ENCODE assay signal across 21 cellular contexts in the genomic region with DNA sequence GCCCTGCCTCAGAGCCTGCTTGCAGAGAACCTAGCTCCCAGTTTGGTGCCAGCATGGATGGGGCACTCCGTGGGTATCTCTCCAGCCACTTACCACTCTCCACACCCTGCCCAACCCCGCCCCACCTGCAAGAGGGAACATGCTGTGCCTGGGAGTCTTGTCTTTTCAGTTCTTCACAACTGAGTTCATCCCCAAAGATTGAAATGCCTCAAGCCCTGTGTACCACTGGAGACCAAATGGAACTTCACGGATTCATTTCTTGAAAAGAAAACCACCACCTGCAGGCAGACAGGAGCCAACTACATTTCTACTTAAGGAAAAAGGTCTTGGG. TPM values are rescaled to one million over a fixed set of nuclear protein-coding genes. Genes with fewer than 3 reads are reported as not detected.
A peak's percentile ranks its signal among the peaks of the same experiment; 100 is the strongest.
DNase-seq lines count a peak whose midpoint lies in the region; ATAC-seq and TF ChIP-seq lines count a peak whose summit lies in the region.
"Had no signal": no experiment of that assay in that cellular context is flagged by ENCODE, and none has a peak within 500 bp of the region (broad histone marks: within the 10 kb centered on the region; RNA-seq: fewer than 3 reads in every experiment).

No MANE protein-coding gene starts in this region.

- DNase-seq in T-helper 1 cell (no peak), islet precursor cell (peak; percentile 26), NCI-H748 treated with DMSO at 0.1 percent for 48 hours (lab: John Stamatoyannopoulos, UW) (no peak), type B pancreatic cell (ENCODE audit: extremely low spot score, unreplicated experiment) (no peak)
- DNase-seq in CD8-positive, alpha-beta memory T cell: no peak
- no peak for DNase-seq in activated T-helper 1 cell treated with anti-CD3 and anti-CD28 coated beads, Interleukin-12 subunit alpha, Interleukin-12 subunit beta, Interleukin-2, Interleukin-4 antibody, amounts not matched to agents 30 ng/mL and 10 ng/mL and 1 ng/mL, durations not matched to agents 14 hours and 24 hours and 36 hours (ENCODE audit: low spot score)
- DNase-seq: AML-193, DMS79 treated with DMSO at 0.1 percent for 48 hours, endodermal cell, glutamatergic neuron, NCI-H2171 treated with DMSO at 0.1 percent for 48 hours, NCI-H526, stomach had no signal

- H3K9me3 Mint-ChIP-seq in T-helper 1 cell treated with Interleukin-12 subunit alpha and Interleukin-12 subunit beta and Interleukin-4 antibody, amounts not matched to agents 30 μg/mL and 1 μg/mL, for 36 hours: no peaks in the 10 kb centered on the region
- no peaks in the 10 kb centered on the region for H3K9me3 Mint-ChIP-seq in CD8-positive, alpha-beta memory T cell
- no peaks in the 10 kb centered on the region for H3K9me3 Mint-ChIP-seq in activated T-helper 1 cell treated with anti-CD3 and anti-CD28 coated beads, Interleukin-12 subunit alpha, Interleukin-12 subunit beta, Interleukin-2, Interleukin-4 antibody, amounts not matched to agents 30 ng/mL and 10 ng/mL and 1 ng/mL, durations not matched to agents 14 hours and 24 hours and 36 hours
- H3K9me3 Mint-ChIP-seq in type B pancreatic cell: no peaks in the 10 kb centered on the region
- H3K9me3 Mint-ChIP-seq: activated naive CD4-positive, alpha-beta T cell treated with anti-CD3 and anti-CD28 coated beads, Interleukin-2, amount 10 ng/mL, durations not matched to agents 7 days and 5 days; endodermal cell had no signal

- no peak overlapping the region for H3K4me3 Mint-ChIP-seq in T-helper 1 cell treated with Interleukin-12 subunit alpha and Interleukin-12 subunit beta and Interleukin-4 antibody, amounts not matched to agents 30 μg/mL and 1 μg/mL, for 36 hours
- peak overlapping the region in 4 of 7 donors; percentile 21 to 89 (median 28) for H3K4me3 Mint-ChIP-seq in CD8-positive, alpha-beta memory T cell
- peak overlapping the region; percentile 12 for H3K4me3 Mint-ChIP-seq in activated T-helper 1 cell treated with anti-CD3 and anti-CD28 coated beads, Interleukin-12 subunit alpha, Interleukin-12 subunit beta, Interleukin-2, Interleukin-4 antibody, amounts not matched to agents 30 ng/mL and 10 ng/mL and 1 ng/mL, durations not matched to agents 14 hours and 24 hours and 36 hours
- H3K4me3 Mint-ChIP-seq in type B pancreatic cell: no peak overlapping the region
- H3K4me3 Mint-ChIP-seq: activated naive CD4-positive, alpha-beta T cell treated with anti-CD3 and anti-CD28 coated beads, Interleukin-2, amount 10 ng/mL, durations not matched to agents 7 days and 5 days; endodermal cell had no signal

- H3K9me3 ChIP-seq in CD8-positive, alpha-beta memory T cell (ENCODE audit: low read length): no peaks in the 10 kb centered on the region
- H3K9me3 ChIP-seq: stomach, tibial nerve had no signal

- no peaks in the 10 kb centered on the region for H3K36me3 ChIP-seq in CD8-positive, alpha-beta memory T cell (ENCODE audit: insufficient read depth, low read length)
- H3K36me3 ChIP-seq: stomach, tibial nerve had no signal

- peaks cover 56% of the 10 kb centered on the region for H3K4me1 ChIP-seq in CD8-positive, alpha-beta memory T cell (ENCODE audit: insufficient read depth, low read length)

- peak overlapping the region; percentile 64 for H3K27ac Mint-ChIP-seq in T-helper 1 cell treated with Interleukin-12 subunit alpha and Interleukin-12 subunit beta and Interleukin-4 antibody, amounts not matched to agents 30 μg/mL and 1 μg/mL, for 36 hours
- peak overlapping the region in 6 of 8 donors; percentile 32 to 94 (median 69) for H3K27ac Mint-ChIP-seq in CD8-positive, alpha-beta memory T cell
- H3K27ac Mint-ChIP-seq in activated T-helper 1 cell treated with anti-CD3 and anti-CD28 coated beads, Interleukin-12 subunit alpha, Interleukin-12 subunit beta, Interleukin-2, Interleukin-4 antibody, amounts not matched to agents 30 ng/mL and 10 ng/mL and 1 ng/mL, durations not matched to agents 14 hours and 24 hours and 36 hours: peak overlapping the region; percentile 63
- no peak overlapping the region for H3K27ac Mint-ChIP-seq in type B pancreatic cell
- H3K27ac Mint-ChIP-seq: activated naive CD4-positive, alpha-beta T cell treated with anti-CD3 and anti-CD28 coated beads, Interleukin-2, amount 10 ng/mL, durations not matched to agents 7 days and 5 days; endodermal cell had no signal

- CTCF ChIA-PET in CD8-positive, alpha-beta memory T cell (lab: Charles Lee): interaction anchor here (1.0 to 3.4 kb wide), 3 partner anchors 26 to 147 kb away, joined by 3 to 19 read pairs (median 11); no protein-coding TSS in a partner anchor

- H3K36me3 Mint-ChIP-seq in T-helper 1 cell treated with Interleukin-12 subunit alpha and Interleukin-12 subunit beta and Interleukin-4 antibody, amounts not matched to agents 30 μg/mL and 1 μg/mL, for 36 hours (ENCODE audit: low read depth): peaks cover 31% of the 10 kb centered on the region
- H3K36me3 Mint-ChIP-seq in CD8-positive, alpha-beta memory T cell: peaks cover 0 to 6% (median 5%) of the 10 kb centered on the region in 3 donors
- H3K36me3 Mint-ChIP-seq in activated T-helper 1 cell treated with anti-CD3 and anti-CD28 coated beads, Interleukin-12 subunit alpha, Interleukin-12 subunit beta, Interleukin-2, Interleukin-4 antibody, amounts not matched to agents 30 ng/mL and 10 ng/mL and 1 ng/mL, durations not matched to agents 14 hours and 24 hours and 36 hours (ENCODE audit: low read depth): peaks cover 41% of the 10 kb centered on the region
- H3K36me3 Mint-ChIP-seq in type B pancreatic cell: peaks cover 5% of the 10 kb centered on the region

- H3K4me1 Mint-ChIP-seq in T-helper 1 cell treated with Interleukin-12 subunit alpha and Interleukin-12 subunit beta and Interleukin-4 antibody, amounts not matched to agents 30 μg/mL and 1 μg/mL, for 36 hours (ENCODE audit: low read depth): peaks cover 73% of the 10 kb centered on the region
- peaks cover 78 to 99% (median 98%) of the 10 kb centered on the region in 3 donors for H3K4me1 Mint-ChIP-seq in CD8-positive, alpha-beta memory T cell
- H3K4me1 Mint-ChIP-seq in activated T-helper 1 cell treated with anti-CD3 and anti-CD28 coated beads, Interleukin-12 subunit alpha, Interleukin-12 subunit beta, Interleukin-2, Interleukin-4 antibody, amounts not matched to agents 30 ng/mL and 10 ng/mL and 1 ng/mL, durations not matched to agents 14 hours and 24 hours and 36 hours (ENCODE audit: low read depth): peaks cover 82% of the 10 kb centered on the region
- H3K4me1 Mint-ChIP-seq in type B pancreatic cell (ENCODE audit: unreplicated experiment): peaks cover 20% of the 10 kb centered on the region

- no peak overlapping the region for H3K27ac ChIP-seq in CD8-positive, alpha-beta memory T cell (ENCODE audit: low read depth, low read length)
- H3K27ac ChIP-seq: 22Rv1, tibial nerve had no signal

- H3K4me3 ChIP-seq in CD8-positive, alpha-beta memory T cell (ENCODE audit: low read length): no peak overlapping the region
- H3K4me3 ChIP-seq: GM12878, K562, stomach, tibial nerve had no signal

- H3K27me3 Mint-ChIP-seq in T-helper 1 cell treated with Interleukin-12 subunit alpha and Interleukin-12 subunit beta and Interleukin-4 antibody, amounts not matched to agents 30 μg/mL and 1 μg/mL, for 36 hours (ENCODE audit: low read depth): no peaks in the 10 kb centered on the region
- H3K27me3 Mint-ChIP-seq in CD8-positive, alpha-beta memory T cell: no peaks in the 10 kb centered on the region
- no peaks in the 10 kb centered on the region for H3K27me3 Mint-ChIP-seq in activated T-helper 1 cell treated with anti-CD3 and anti-CD28 coated beads, Interleukin-12 subunit alpha, Interleukin-12 subunit beta, Interleukin-2, Interleukin-4 antibody, amounts not matched to agents 30 ng/mL and 10 ng/mL and 1 ng/mL, durations not matched to agents 14 hours and 24 hours and 36 hours (ENCODE audit: insufficient read depth)
- no peaks in the 10 kb centered on the region for H3K27me3 Mint-ChIP-seq in type B pancreatic cell
- H3K27me3 Mint-ChIP-seq: activated naive CD4-positive, alpha-beta T cell treated with anti-CD3 and anti-CD28 coated beads, Interleukin-2, amount 10 ng/mL, durations not matched to agents 7 days and 5 days had no signal

- intact Hi-C loops in activated T-helper 1 cell treated with anti-CD3 and anti-CD28 coated beads, Interleukin-12 subunit alpha, Interleukin-12 subunit beta, Interleukin-2, Interleukin-4 antibody, amounts not matched to agents 30 ng/mL and 10 ng/mL and 1 ng/mL, durations not matched to agents 14 hours and 24 hours and 36 hours (cut with micrococcal nuclease): no loop called here

- POLR2A ChIA-PET in CD8-positive, alpha-beta memory T cell (lab: Charles Lee): interaction anchor here (0.7 to 4.4 kb wide), 2 partner anchors 12 to 41 kb away, joined by 3 to 60 read pairs; no protein-coding TSS in a partner anchor

- ATAC-seq in HG03139 (IDR thresholded peaks at IDR 0.05; ENCODE audit: unreplicated experiment): no peak
- ATAC-seq: K562, Right ventricle myocardium inferior had no signal

- TF ChIP-seq CTCF in type B pancreatic cell (conservative IDR thresholded peaks at IDR 0.05): no peak

- no peaks in the 10 kb centered on the region for H3K27me3 ChIP-seq in CD8-positive, alpha-beta memory T cell (ENCODE audit: insufficient read depth, low read length, poor library complexity, severe bottlenecking)
- H3K27me3 ChIP-seq: stomach, tibial nerve had no signal

RNA-seq across cellular contexts. Expression of a gene that starts 50.2 kb away (rescaled TPM):
- total RNA-seq in CD8-positive, alpha-beta memory T cell: 10 to 100 TPM; 10.3 to 10.6 TPM
- polyA plus RNA-seq in CD8-positive, alpha-beta memory T cell: 10.2 TPM
- 47.9 and 48.2 TPM in 2 replicates for total RNA-seq in activated T-helper 1 cell treated with anti-CD3 and anti-CD28 coated beads, Interleukin-12 subunit alpha, Interleukin-12 subunit beta, Interleukin-2, Interleukin-4 antibody, amounts not matched to agents 30 ng/mL and 10 ng/mL and 1 ng/mL, durations not matched to agents 14 hours and 24 hours and 36 hours
- 9.7 and 13.2 TPM in 2 replicates for total RNA-seq in type B pancreatic cell (ENCODE audit: low replicate concordance)

Comparison
In these comparisons a context has a peak if more than half of its experiments do, and no peak if none do; other contexts are left out.
1. H3K4me3 Mint-ChIP-seq: peak in CD8-positive, alpha-beta memory T cell (4 of 7) and activated T-helper 1 cell treated with anti-CD3 and anti-CD28 coated beads, Interleukin-12 subunit alpha, Interleukin-12 subunit beta, Interleukin-2, Interleukin-4 antibody, amounts not matched to agents 30 ng/mL and 10 ng/mL and 1 ng/mL, durations not matched to agents 14 hours and 24 hours and 36 hours (single experiment); none in T-helper 1 cell treated with Interleukin-12 subunit alpha and Interleukin-12 subunit beta and Interleukin-4 antibody, amounts not matched to agents 30 μg/mL and 1 μg/mL, for 36 hours (single experiment) and type B pancreatic cell (single experiment).